Comparison of ENCODE assay signal across 8 cellular contexts in genomic region chr19:13012690-13013608, GRCh38. TPM values are rescaled to one million over a fixed set of nuclear protein-coding genes. Genes with fewer than 3 reads are reported as not detected.
DNase-seq lines count a peak whose midpoint lies in the region; ATAC-seq, FAIRE-seq and TF ChIP-seq lines count a peak whose summit lies in the region.

No MANE protein-coding gene starts in this region.

- in situ Hi-C loops in GM12878 (cut with MboI), result no loop called here

- TF ChIP-seq CTCF in GM12878 (IDR thresholded peaks at IDR 0.05 in 2 of 3, conservative IDR thresholded peaks at IDR 0.05 in 1 of 3; ENCODE audit: control insufficient read depth in 2 of 3, extremely low read depth in 1 of 3, insufficient read depth in 1 of 3, low read depth in 3 of 3, low read length in 3 of 3), result no peak
- no peak for TF ChIP-seq CTCF in kidney epithelial cell (IDR thresholded peaks at IDR 0.05; ENCODE audit: insufficient read depth, low read length, poor library complexity, severe bottlenecking)

- no peaks in the 10 kb centered on the region for H3K36me3 ChIP-seq in CD8-positive, alpha-beta memory T cell (ENCODE audit: insufficient read depth, low read length)
- H3K36me3 ChIP-seq in GM12878 (ENCODE audit: control insufficient read depth in 2 of 2, insufficient read depth in 2 of 2, low read length in 1 of 2) (no peaks in the 10 kb centered on the region), kidney epithelial cell (ENCODE audit: control insufficient read depth, insufficient read depth, low read length) (no peaks in the 10 kb centered on the region)

- TF ChIP-seq POLR2A in GM12878 (IDR thresholded peaks at IDR 0.05; ENCODE audit: low read depth, low read length), result no peak

- peaks cover 0 to 4% (median 0%) of the 10 kb centered on the region in 5 donors for H3K9me3 Mint-ChIP-seq in CD8-positive, alpha-beta memory T cell

- no peak for FAIRE-seq in GM12878 (lab: Jason Lieb, UNC)

- peaks cover 63 to 86% of the 10 kb centered on the region in 2 donors for H3K27me3 Mint-ChIP-seq in CD8-positive, alpha-beta memory T cell

- RAD21 ChIA-PET in GM12878 (lab: Charles Lee; ENCODE audit: unreplicated experiment), result interaction anchor here (1.0 to 1.3 kb wide), 2 partner anchors 9 to 47 kb away, joined by 3 read pairs; no protein-coding TSS in a partner anchor

- H3K4me2 ChIP-seq in GM12878 (ENCODE audit: control insufficient read depth, insufficient read depth), result peak overlapping the region; percentile 55; the same call in 1 of the 2 replicates

- peak overlapping the region; percentile 52 for H3K4me3 ChIP-seq in CD8-positive, alpha-beta memory T cell (ENCODE audit: low read length)
- H3K4me3 ChIP-seq in GM12878, result peak overlapping the region; percentile 53; the same call in 1 of the 2 replicates
- peak overlapping the region; percentile 28 for H3K4me3 ChIP-seq in kidney epithelial cell (ENCODE audit: low read depth, low read length)

- peak overlapping the region; percentile 22; the same call in 1 of the 2 replicates for H3K9ac ChIP-seq in GM12878 (ENCODE audit: control insufficient read depth, insufficient read depth, low read length)

- H2AFZ ChIP-seq in GM12878 (ENCODE audit: control insufficient read depth, low read depth, low read length), result no peak overlapping the region

- WGBS in GM12878 (ENCODE audit: insufficient coverage, insufficient replicate concordance, low lambda C conversion rate, missing lambda C conversion rate), result 2% methylated on average over 50 of the region's 52 CpGs

- peak overlapping the region; percentile 46 to 92 (median 73) for H3K27ac Mint-ChIP-seq in CD8-positive, alpha-beta memory T cell

- peak; percentile 33 for ATAC-seq in GM12878
- no peak for ATAC-seq in GM21723 (IDR thresholded peaks at IDR 0.05; ENCODE audit: unreplicated experiment)
- ATAC-seq in HG02970 (IDR thresholded peaks at IDR 0.05; ENCODE audit: low FRiP score, unreplicated experiment), result no peak

- no TSS peak for BruUV-seq in GM12878 (replicated peaks; lab: Mats Ljungman, UMichigan)

- no peak for TF ChIP-seq RAD21 in GM12878 (IDR thresholded peaks at IDR 0.05; ENCODE audit: insufficient read depth, low read depth, low read length)

- peaks cover 0 to 2% (median 0%) of the 10 kb centered on the region in 3 donors for H3K36me3 Mint-ChIP-seq in CD8-positive, alpha-beta memory T cell

- H3K27me3 ChIP-seq in CD8-positive, alpha-beta memory T cell (ENCODE audit: insufficient read depth, low read length, poor library complexity, severe bottlenecking), result peaks cover 34% of the 10 kb centered on the region
- H3K27me3 ChIP-seq in GM12878 (replicated peaks in 1 of 2; ENCODE audit: control insufficient read depth in 2 of 2, insufficient read depth in 2 of 2, low read length in 1 of 2) (peaks cover 15 to 32% of the 10 kb centered on the region in 2 experiments), kidney epithelial cell (ENCODE audit: control insufficient read depth, insufficient read depth, low read length) (peaks cover 58% of the 10 kb centered on the region)

- POLR2A ChIA-PET in CD8-positive, alpha-beta memory T cell (lab: Charles Lee), result interaction anchor here (1.1 kb wide), 1 partner anchor 11 kb away, joined by 3 read pairs; no protein-coding TSS in a partner anchor
- POLR2A ChIA-PET in GM12878 (lab: Charles Lee), result interaction anchor here (0.6 kb wide), 1 partner anchor 40 kb away, joined by 3 read pairs; no protein-coding TSS in a partner anchor

- H3K27ac ChIP-seq in CD8-positive, alpha-beta memory T cell (ENCODE audit: low read depth, low read length), result no peak overlapping the region
- H3K27ac ChIP-seq in GM12878 (ENCODE audit: control insufficient read depth, insufficient read depth), result no peak overlapping the region

- H3K79me2 ChIP-seq in GM12878 (ENCODE audit: control insufficient read depth, insufficient read depth, low read length), result no peaks in the 10 kb centered on the region

- CTCF ChIA-PET in CD8-positive, alpha-beta memory T cell (lab: Charles Lee), result interaction anchor here (0.9 to 2.6 kb wide), 6 partner anchors 29 to 80 kb away, joined by 3 to 20 read pairs (median 3); no protein-coding TSS in a partner anchor
- CTCF ChIA-PET in GM12878 (lab: Yijun Ruan, JAX), result interaction anchor here (1.0 to 1.8 kb wide), 4 partner anchors 16 to 48 kb away, joined by 5 to 8 read pairs (median 6); no protein-coding TSS in a partner anchor

- intact Hi-C loops in GM12878 (cut with micrococcal nuclease; ENCODE audit: unreplicated experiment), result no loop called here

- no peaks in the 10 kb centered on the region for H4K20me1 ChIP-seq in GM12878 (ENCODE audit: control insufficient read depth, insufficient read depth)

- peaks cover 23 to 29% (median 23%) of the 10 kb centered on the region in 3 donors for H3K4me1 Mint-ChIP-seq in CD8-positive, alpha-beta memory T cell

- peaks cover 25% of the 10 kb centered on the region for H3K4me1 ChIP-seq in CD8-positive, alpha-beta memory T cell (ENCODE audit: insufficient read depth, low read length)
- H3K4me1 ChIP-seq in GM12878 (ENCODE audit: control insufficient read depth, insufficient read depth, low read length), result peaks cover 6% of the 10 kb centered on the region; the same call in 1 of the 2 replicates

- no peak for TF ChIP-seq EP300 in GM12878 (IDR thresholded peaks at IDR 0.05; ENCODE audit: borderline replicate concordance in 1 of 2, control insufficient read depth in 1 of 2, low read depth in 2 of 2, low read length in 2 of 2)

- peak in 3 of 5 donors; percentile 13 to 36 (median 26) for DNase-seq in CD8-positive, alpha-beta memory T cell
- DNase-seq in M059J (ENCODE audit: low read depth) (peak; percentile 84), GM12878 (ENCODE audit: low read depth, low spot score) (no peak), kidney epithelial cell (ENCODE audit: low read depth) (no peak), DMS 273 (lab: John Stamatoyannopoulos, UW; ENCODE audit: unreplicated experiment) (no peak)
- peak; percentile 52 for DNase-seq in stimulated activated CD8-positive, alpha-beta memory T cell treated with anti-CD3 and anti-CD28 coated beads, Interleukin-4, amount 100 ng/mL, for 48 hours

- SMC1A ChIA-PET in GM12878 (lab: Charles Lee; ENCODE audit: uncharacterized antibody, unreplicated experiment), result interaction anchor here (0.8 to 1.3 kb wide), 3 partner anchors 9 to 48 kb away, joined by 3 to 5 read pairs (median 4); no protein-coding TSS in a partner anchor

- H3K9me3 ChIP-seq in CD8-positive, alpha-beta memory T cell (ENCODE audit: low read length), result no peaks in the 10 kb centered on the region
- no peaks in the 10 kb centered on the region for H3K9me3 ChIP-seq in GM12878 (replicated peaks; ENCODE audit: control insufficient read depth, insufficient read depth, low read length)

- H3K4me3 Mint-ChIP-seq in CD8-positive, alpha-beta memory T cell, result peak overlapping the region; percentile 80 to 96 (median 86)

RNA-seq across cellular contexts. Expression of gene NFIX, which starts 17.7 kb away (rescaled TPM):
- 1 to 10 TPM; 2.3 to 2.8 TPM for total RNA-seq in CD8-positive, alpha-beta memory T cell
- polyA plus RNA-seq in CD8-positive, alpha-beta memory T cell, result 0.94 TPM
- total RNA-seq in M059J (2014; rRNA removed; shearing (Covaris generic)), result 38.5 and 52.0 TPM in 2 replicates
- total RNA-seq in GM12878 (2013; cell fraction: nucleolus; rRNA removed), result 1.3 and 1.6 TPM in 2 replicates
- 0.22 and 0.28 TPM in 2 replicates for total RNA-seq in GM12878 (2014; rRNA removed)
- total RNA-seq in GM12878 (2014; rRNA removed; fragmentation: Illumina TruSeq; extraction: Trizol), result 0.13 and 0.18 TPM in 2 replicates
- 2.2 and 2.9 TPM in 2 replicates for total RNA-seq in GM12878 (2021)
- polyA plus RNA-seq in GM12878 (2011; ENCODE audit: low read depth), result not detected
- 0.19 and 0.88 TPM in 2 replicates for polyA plus RNA-seq in GM12878 (2011; rRNA removed)
- 0.49 and 0.70 TPM in 2 replicates for polyA plus RNA-seq in GM12878 (2011; cell fraction: cytosol; rRNA removed)
- polyA plus RNA-seq in GM12878 (2011; cell fraction: nucleus; rRNA removed), result 1.3 and 2.0 TPM in 2 replicates
- polyA plus RNA-seq in GM12878 (2012), result 0.41 and 0.57 TPM in 2 replicates
- polyA plus RNA-seq in GM12878 (2014; fragmentation: Illumina TruSeq; extraction: Trizol), result 0.22 and 0.28 TPM in 2 replicates
- under 1 TPM; 0.02 TPM for polyA plus RNA-seq in GM12878 (2014; fragmentation: Nextera tagmentation; extraction: Ambion mirVana)
- 0.32 and 0.94 TPM in 2 replicates for polyA plus RNA-seq in GM12878 (2014; rRNA removed)
- under 1 TPM; 0.20 to 0.49 TPM for polyA plus RNA-seq in GM12878 (2016; fragmentation: Nextera tagmentation; extraction: Ambion mirVana)
- polyA minus RNA-seq in GM12878 (2011; rRNA and poly(A)+ RNA removed), result 0.29 and 1.1 TPM in 2 replicates
- 0.94 TPM in 1 of 2 replicates, not detected in the other for polyA minus RNA-seq in GM12878 (2011; cell fraction: cytosol; rRNA and poly(A)+ RNA removed)
- polyA minus RNA-seq in GM12878 (2011; cell fraction: nucleus; rRNA and poly(A)+ RNA removed), result 1.6 and 2.1 TPM in 2 replicates
- total RNA-seq in kidney epithelial cell, result 6.7 and 9.7 TPM in 2 replicates

RNA-seq across cellular contexts. Expression of gene DAND5, which starts 43.6 kb away (rescaled TPM):
- not detected for total RNA-seq in CD8-positive, alpha-beta memory T cell
- polyA plus RNA-seq in CD8-positive, alpha-beta memory T cell, result not detected
- total RNA-seq in M059J (2014; rRNA removed; shearing (Covaris generic)), result 0.62 TPM in 1 of 2 replicates, not detected in the other
- total RNA-seq in GM12878 (2013; cell fraction: nucleolus; rRNA removed), result 0.24 and 0.27 TPM in 2 replicates
- total RNA-seq in GM12878 (2014; rRNA removed), result 0.06 TPM in 1 of 2 replicates, not detected in the other
- total RNA-seq in GM12878 (2014; rRNA removed; fragmentation: Illumina TruSeq; extraction: Trizol), result not detected in 2 replicates
- 0.11 and 0.15 TPM in 2 replicates for total RNA-seq in GM12878 (2021)
- polyA plus RNA-seq in GM12878 (2011; ENCODE audit: low read depth), result not detected
- 0.04 TPM in 1 of 2 replicates, not detected in the other for polyA plus RNA-seq in GM12878 (2011; rRNA removed)
- polyA plus RNA-seq in GM12878 (2011; cell fraction: cytosol; rRNA removed), result 0.03 and 0.07 TPM in 2 replicates
- 0.06 and 0.18 TPM in 2 replicates for polyA plus RNA-seq in GM12878 (2011; cell fraction: nucleus; rRNA removed)
- 0.06 and 0.14 TPM in 2 replicates for polyA plus RNA-seq in GM12878 (2012)
- 0.10 TPM in 1 of 2 replicates, not detected in the other for polyA plus RNA-seq in GM12878 (2014; fragmentation: Illumina TruSeq; extraction: Trizol)
- under 1 TPM in 1 of 2 experiments, not detected in 1; 0.15 TPM for polyA plus RNA-seq in GM12878 (2014; fragmentation: Nextera tagmentation; extraction: Ambion mirVana)
- polyA plus RNA-seq in GM12878 (2014; rRNA removed), result 0.12 TPM in 1 of 2 replicates, not detected in the other
- polyA plus RNA-seq in GM12878 (2016; fragmentation: Nextera tagmentation; extraction: Ambion mirVana), result under 1 TPM in 1 of 2 experiments, not detected in 1; 0.10 TPM
- not detected in 2 replicates for polyA minus RNA-seq in GM12878 (2011; rRNA and poly(A)+ RNA removed)
- polyA minus RNA-seq in GM12878 (2011; cell fraction: cytosol; rRNA and poly(A)+ RNA removed), result not detected in 2 replicates
- polyA minus RNA-seq in GM12878 (2011; cell fraction: nucleus; rRNA and poly(A)+ RNA removed), result not detected in 2 replicates
- not detected in 2 replicates for total RNA-seq in kidney epithelial cell

RNA-seq across cellular contexts. Expression of gene GADD45GIP1, which starts 55.9 kb away (rescaled TPM):
- 10 to 100 TPM; 37.3 to 38.6 TPM for total RNA-seq in CD8-positive, alpha-beta memory T cell
- polyA plus RNA-seq in CD8-positive, alpha-beta memory T cell, result 64.1 TPM
- 48.1 and 54.0 TPM in 2 replicates for total RNA-seq in M059J (2014; rRNA removed; shearing (Covaris generic))
- 4.0 and 4.6 TPM in 2 replicates for total RNA-seq in GM12878 (2013; cell fraction: nucleolus; rRNA removed)
- total RNA-seq in GM12878 (2014; rRNA removed) (37.6 and 56.4 TPM in 2 replicates), GM12878 (2014; rRNA removed; fragmentation: Illumina TruSeq; extraction: Trizol) (17.6 and 19.2 TPM in 2 replicates), GM12878 (2021) (35.0 and 35.4 TPM in 2 replicates), kidney epithelial cell (60.1 and 78.0 TPM in 2 replicates)
- polyA plus RNA-seq in GM12878 (2011; ENCODE audit: low read depth), result 6.0 TPM
- polyA plus RNA-seq in GM12878 (2011; rRNA removed) (17.7 and 25.3 TPM in 2 replicates), GM12878 (2014; fragmentation: Illumina TruSeq; extraction: Trizol) (1.00 and 6.4 TPM in 2 replicates), GM12878 (2014; fragmentation: Nextera tagmentation; extraction: Ambion mirVana) (10 to 100 TPM in 1 of 2 experiments, 1 to 10 TPM in 1; 5.1 to 13.4 TPM), GM12878 (2014; rRNA removed) (58.1 and 68.0 TPM in 2 replicates), GM12878 (2016; fragmentation: Nextera tagmentation; extraction: Ambion mirVana) (100 to 1,000 TPM; 124 to 136 TPM)
- polyA plus RNA-seq in GM12878 (2011; cell fraction: cytosol; rRNA removed), result 30.0 and 57.0 TPM in 2 replicates
- 19.1 and 26.2 TPM in 2 replicates for polyA plus RNA-seq in GM12878 (2011; cell fraction: nucleus; rRNA removed)
- 22.5 and 26.2 TPM in 2 replicates for polyA plus RNA-seq in GM12878 (2012)
- polyA minus RNA-seq in GM12878 (2011; rRNA and poly(A)+ RNA removed), result 2.2 and 6.9 TPM in 2 replicates
- 6.0 and 7.7 TPM in 2 replicates for polyA minus RNA-seq in GM12878 (2011; cell fraction: cytosol; rRNA and poly(A)+ RNA removed)
- polyA minus RNA-seq in GM12878 (2011; cell fraction: nucleus; rRNA and poly(A)+ RNA removed), result 3.3 and 4.9 TPM in 2 replicates

Comparison
In these comparisons a context has a peak if more than half of its experiments do, and no peak if none do; other contexts are left out.
1. DNase-seq: peak in CD8-positive, alpha-beta memory T cell (3 of 5), M059J (single experiment) and stimulated activated CD8-positive, alpha-beta memory T cell treated with anti-CD3 and anti-CD28 coated beads, Interleukin-4, amount 100 ng/mL, for 48 hours (single experiment); none in GM12878 (single experiment), kidney epithelial cell (single experiment) and DMS 273 (single experiment).
2. Peak in every context shown above with its lines, with median percentiles within 50 percentile points of each other: H3K4me3 ChIP-seq.